ENCODE assay signal across 25 cellular contexts in the genomic region with DNA sequence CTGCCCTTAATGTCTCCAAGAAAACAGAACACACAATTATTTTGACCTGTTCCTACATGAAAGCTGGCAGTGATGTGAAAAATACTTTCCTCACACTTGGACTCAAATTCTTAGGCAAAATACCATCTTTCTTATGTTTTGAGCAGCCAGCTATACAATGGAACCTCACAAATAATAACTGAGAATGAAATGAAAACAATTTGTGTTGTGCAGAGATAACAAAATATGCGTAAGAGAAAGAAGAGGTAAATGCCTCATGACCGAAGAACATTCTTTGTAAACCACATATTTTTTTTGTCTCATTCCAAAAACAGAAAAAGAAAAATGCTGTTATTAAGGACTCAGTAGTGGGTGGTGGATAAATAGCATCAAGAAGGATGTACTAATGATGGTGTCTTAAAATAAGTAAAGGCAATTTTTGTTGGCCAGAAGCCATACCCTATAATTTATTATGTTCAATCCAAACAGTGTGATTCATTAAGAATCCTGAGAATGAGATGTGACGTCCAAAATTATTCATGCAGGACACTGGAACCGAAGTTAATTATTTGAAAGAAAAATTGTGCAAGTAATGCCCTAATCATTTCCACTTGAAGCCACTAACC.
DNase-seq lines count a peak whose midpoint lies in the region; ATAC-seq and TF ChIP-seq lines count a peak whose summit lies in the region.
"Had no signal": no experiment of that assay in that cellular context is flagged by ENCODE, and none has a peak within 500 bp of the region (broad histone marks: within the 10 kb centered on the region; RNA-seq: fewer than 3 reads in every experiment).

No MANE protein-coding gene starts in this region.

- no peak for ATAC-seq in HG03469 (IDR thresholded peaks at IDR 0.05; ENCODE audit: unreplicated experiment)
- ATAC-seq: activated CD8-positive, alpha-beta memory T cell treated with anti-CD3 and anti-CD28 coated beads, Interleukin-2, amount 10 ng/mL, durations not matched to agents 7 days and 5 days; activated naive CD4-positive, alpha-beta T cell treated with anti-CD3 and anti-CD28 coated beads, Interleukin-2, amount 50 U/mL, for 72 hours; left colon had no signal

- no peaks in the 10 kb centered on the region for H3K36me3 Mint-ChIP-seq in HFFc6 (ENCODE audit: low read depth)
- H3K36me3 Mint-ChIP-seq: activated CD8-positive, alpha-beta memory T cell treated with anti-CD3 and anti-CD28 coated beads, Interleukin-2, amount 10 ng/mL, durations not matched to agents 7 days and 5 days; activated naive CD4-positive, alpha-beta T cell treated with anti-CD3 and anti-CD28 coated beads, Interleukin-2, amount 50 U/mL, for 72 hours had no signal

- no peaks in the 10 kb centered on the region for H3K9me3 Mint-ChIP-seq in HFFc6
- H3K9me3 Mint-ChIP-seq: activated CD4-positive, alpha-beta T cell treated with anti-CD3 and anti-CD28 coated beads, Interleukin-2, amount 10 ng/mL, durations not matched to agents 24 days and 14 days; activated T-helper 1 cell treated with anti-CD3 and anti-CD28 coated beads, Interleukin-12 subunit alpha, Interleukin-12 subunit beta, Interleukin-2, Interleukin-4 antibody, amounts not matched to agents 30 ng/mL and 10 ng/mL and 1 ng/mL, durations not matched to agents 14 hours and 24 hours and 36 hours had no signal

- in situ Hi-C loops in ACHN (cut with HindIII; ENCODE audit: low pct_ligation_motif_present, low pct_unique_long_range_greater_than_20kb, low sequenced_read_pairs), result no loop called here

- peaks cover 43% of the 10 kb centered on the region for H3K4me1 Mint-ChIP-seq in HFFc6 (ENCODE audit: low read depth)
- H3K4me1 Mint-ChIP-seq: activated CD4-positive, alpha-beta T cell treated with anti-CD3 and anti-CD28 coated beads, Interleukin-2, amount 10 ng/mL, durations not matched to agents 24 days and 14 days; activated CD8-positive, alpha-beta memory T cell treated with anti-CD3 and anti-CD28 coated beads, Interleukin-2, amount 10 ng/mL, durations not matched to agents 7 days and 5 days had no signal

- no peak overlapping the region for H3K4me3 ChIP-seq in fibroblast of the aortic adventitia (ENCODE audit: low read depth, low read length)
- H3K4me3 ChIP-seq: cardiac muscle cell, HAP-1, skin epidermis, suprapubic skin had no signal

- DNase-seq in ACHN (peak; percentile 17), HFFc6 (peak; percentile 53), brain pericyte (ENCODE audit: low read depth, low spot score) (peak; percentile 10), fibroblast of the aortic adventitia (ENCODE audit: low read depth) (peak; percentile 2), LoVo (ENCODE audit: low spot score) (no peak), NCI-H2081 treated with DMSO at 0.1 percent for 48 hours (lab: John Stamatoyannopoulos, UW) (no peak), SIG-M5 treated with dmso at 0.1 percent for 504 hours (lab: John Stamatoyannopoulos, UW; ENCODE audit: unreplicated experiment) (no peak)
- DNase-seq: activated CD4-positive, alpha-beta T cell treated with anti-CD3 and anti-CD28 coated beads, Interleukin-2, amount 10 ng/mL, durations not matched to agents 24 days and 14 days; activated CD8-positive, alpha-beta memory T cell treated with anti-CD3 and anti-CD28 coated beads, Interleukin-2, amount 10 ng/mL, durations not matched to agents 7 days and 5 days; glutamatergic neuron; left colon; mesendoderm; NCI-H2171 treated with DMSO at 0.1 percent for 48 hours; NCI-H526 treated with DMSO at 0.1 percent for 48 hours; nucleus accumbens; OCI-M1; stimulated activated CD4-positive, alpha-beta T cell treated with anti-CD3 and anti-CD28 coated beads, Interleukin-1b, Interleukin-23, amount 100 ng/mL, for 48 hours had no signal

- peak overlapping the region; percentile 23 for H3K4me3 Mint-ChIP-seq in HFFc6
- H3K4me3 Mint-ChIP-seq: activated CD4-positive, alpha-beta T cell treated with anti-CD3 and anti-CD28 coated beads, Interleukin-2, amount 10 ng/mL, durations not matched to agents 24 days and 14 days; activated CD8-positive, alpha-beta memory T cell treated with anti-CD3 and anti-CD28 coated beads, Interleukin-2, amount 10 ng/mL, durations not matched to agents 7 days and 5 days; activated T-helper 1 cell treated with anti-CD3 and anti-CD28 coated beads, Interleukin-12 subunit alpha, Interleukin-12 subunit beta, Interleukin-2, Interleukin-4 antibody, amounts not matched to agents 30 ng/mL and 10 ng/mL and 1 ng/mL, durations not matched to agents 14 hours and 24 hours and 36 hours; T-helper 1 cell treated with Interleukin-12 subunit alpha and Interleukin-12 subunit beta and Interleukin-4 antibody, amounts not matched to agents 30 μg/mL and 1 μg/mL, for 36 hours had no signal

- peaks cover 2% of the 10 kb centered on the region for H3K27me3 Mint-ChIP-seq in HFFc6 (ENCODE audit: insufficient read depth)
- H3K27me3 Mint-ChIP-seq: activated CD4-positive, alpha-beta T cell treated with anti-CD3 and anti-CD28 coated beads, Interleukin-2, amount 10 ng/mL, durations not matched to agents 24 days and 14 days; activated CD8-positive, alpha-beta memory T cell treated with anti-CD3 and anti-CD28 coated beads, Interleukin-2, amount 10 ng/mL, durations not matched to agents 7 days and 5 days had no signal

- no peak for TF ChIP-seq CTCF in HFFc6 (IDR thresholded peaks at IDR 0.05)
- no peak for TF ChIP-seq CTCF in fibroblast of the aortic adventitia (IDR thresholded peaks at IDR 0.05; ENCODE audit: insufficient read depth, low read length)

- H3K27ac Mint-ChIP-seq in HFFc6, result peak overlapping the region; percentile 33; the same call in 1 of the 2 replicates
- H3K27ac Mint-ChIP-seq: activated CD4-positive, alpha-beta T cell treated with anti-CD3 and anti-CD28 coated beads, Interleukin-2, amount 10 ng/mL, durations not matched to agents 24 days and 14 days; activated CD8-positive, alpha-beta memory T cell treated with anti-CD3 and anti-CD28 coated beads, Interleukin-2, amount 10 ng/mL, durations not matched to agents 7 days and 5 days; activated naive CD4-positive, alpha-beta T cell treated with anti-CD3 and anti-CD28 coated beads, Interleukin-2, amount 50 U/mL, for 72 hours; activated T-helper 1 cell treated with anti-CD3 and anti-CD28 coated beads, Interleukin-12 subunit alpha, Interleukin-12 subunit beta, Interleukin-2, Interleukin-4 antibody, amounts not matched to agents 30 ng/mL and 10 ng/mL and 1 ng/mL, durations not matched to agents 14 hours and 24 hours and 36 hours; T-helper 1 cell treated with Interleukin-12 subunit alpha and Interleukin-12 subunit beta and Interleukin-4 antibody, amounts not matched to agents 30 μg/mL and 1 μg/mL, for 36 hours had no signal

Comparison
In these comparisons a context has a peak if more than half of its experiments do, and no peak if none do; other contexts are left out.
1. DNase-seq: peak in ACHN (single experiment), HFFc6 (single experiment), brain pericyte (single experiment) and fibroblast of the aortic adventitia (single experiment); none in LoVo (single experiment), NCI-H2081 treated with DMSO at 0.1 percent for 48 hours (single experiment) and SIG-M5 treated with dmso at 0.1 percent for 504 hours (single experiment).